28 cellular contexts compared by ENCODE assay signal in the genomic region with DNA sequence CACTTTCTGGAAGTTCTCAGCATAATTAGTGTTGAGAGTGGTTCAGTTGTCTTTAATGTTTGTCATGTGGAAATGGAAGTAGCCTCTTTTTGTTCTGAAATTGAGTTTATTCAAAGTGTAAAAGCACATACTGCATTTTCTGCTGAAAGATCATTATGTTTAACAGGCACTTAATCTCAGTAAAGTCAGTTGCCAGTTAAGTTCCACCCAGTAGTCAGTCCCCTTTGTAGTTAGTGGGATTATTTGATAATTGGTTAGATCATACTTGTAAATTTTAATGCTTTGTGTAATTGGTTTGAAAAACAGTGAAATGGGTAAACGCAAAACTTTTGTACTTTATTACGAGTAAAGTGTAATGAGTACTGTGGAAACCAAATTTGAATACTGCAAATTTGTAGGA. TPM values are rescaled to one million over a fixed set of nuclear protein-coding genes. Genes with fewer than 3 reads are reported as not detected.
DNase-seq lines count a peak whose midpoint lies in the region; ATAC-seq, FAIRE-seq and TF ChIP-seq lines count a peak whose summit lies in the region.
"Had no signal": no experiment of that assay in that cellular context is flagged by ENCODE, and none has a peak within 500 bp of the region (broad histone marks: within the 10 kb centered on the region; RNA-seq: fewer than 3 reads in every experiment).

No MANE protein-coding gene starts in this region.

- intact Hi-C loops in activated CD8-positive, alpha-beta T cell treated with anti-CD3 and anti-CD28 coated beads for 36 hours (cut with micrococcal nuclease), result no loop called here
- intact Hi-C loops in PC-9 (cut with micrococcal nuclease; ENCODE audit: unreplicated experiment) (no loop called here), K562 (cut with micrococcal nuclease) (no loop called here)

- POLR2A ChIA-PET in activated CD8-positive, alpha-beta T cell treated with anti-CD3 and anti-CD28 coated beads for 36 hours (lab: Charles Lee), result interaction anchor here (0.6 to 1.7 kb wide), 6 partner anchors 8 to 274 kb away, joined by 3 to 5 read pairs (median 3); no protein-coding TSS in a partner anchor
- POLR2A ChIA-PET in activated CD8-positive, alpha-beta T cell treated with anti-CD3 and anti-CD28 coated beads, Interleukin-2, amount 10 ng/mL, durations not matched to agents 7 days and 5 days (lab: Charles Lee), result no interaction called here
- POLR2A ChIA-PET in PC-9 (lab: Charles Lee; ENCODE audit: unreplicated experiment), result no interaction called here
- POLR2A ChIA-PET in K562 (lab: Yijun Ruan, JAX), result interaction anchor here (0.7 to 3.8 kb wide), 10 partner anchors 8 to 197 kb away, joined by 3 to 23 read pairs (median 4); no protein-coding TSS in a partner anchor

- TF ChIP-seq EP300 in K562 (IDR thresholded peaks at IDR 0.05; ENCODE audit: low read length), result no peak

- H3F3A ChIP-seq in PC-9 (ENCODE audit: insufficient read depth, low read depth), result peaks cover 77% of the 10 kb centered on the region

- TF ChIP-seq RAD21 in K562 (CRISPR knock-in tag; conservative IDR thresholded peaks at IDR 0.05 in 1 of 2, IDR thresholded peaks at IDR 0.05 in 1 of 2), result no peak

- H3K27me3 ChIP-seq in PC-9 (ENCODE audit: insufficient read depth, low read depth), result no peaks in the 10 kb centered on the region
- H3K27me3 ChIP-seq in K562 (ENCODE audit: control insufficient read depth in 2 of 2, insufficient read depth in 2 of 2, low read length in 2 of 2), result no peaks in the 10 kb centered on the region
- no peaks in the 10 kb centered on the region for H3K27me3 ChIP-seq in skeletal muscle satellite cell (ENCODE audit: control insufficient read depth, insufficient read depth, low read length)
- no peaks in the 10 kb centered on the region for H3K27me3 ChIP-seq in Karpas-422 (ENCODE audit: low read length)
- H3K27me3 ChIP-seq: colonic mucosa, foreskin keratinocyte, ovary, Peyer's patch, right atrium auricular region, tibial nerve had no signal

- H3K4me1 ChIP-seq in PC-9 (replicated peaks; ENCODE audit: insufficient read depth), result peaks cover 10% of the 10 kb centered on the region
- peaks cover 7 to 8% of the 10 kb centered on the region in 2 experiments; a peak in 4 of 5 replicates for H3K4me1 ChIP-seq in K562 (replicated peaks in 1 of 2; ENCODE audit: control insufficient read depth in 2 of 2, insufficient read depth in 2 of 2, low read length in 2 of 2)
- peaks cover 7% of the 10 kb centered on the region for H3K4me1 ChIP-seq in skeletal muscle satellite cell (ENCODE audit: control insufficient read depth, insufficient read depth, low read length)
- peaks cover 13% of the 10 kb centered on the region for H3K4me1 ChIP-seq in Karpas-422 (ENCODE audit: low read length)

- H3K9me3 ChIP-seq in PC-9 (ENCODE audit: insufficient read depth, low read depth) (no peaks in the 10 kb centered on the region), K562 (replicated peaks; ENCODE audit: control insufficient read depth, insufficient read depth, low read depth, low read length) (no peaks in the 10 kb centered on the region), skeletal muscle satellite cell (replicated peaks; ENCODE audit: low read length) (no peaks in the 10 kb centered on the region), Karpas-422 (ENCODE audit: low read length) (no peaks in the 10 kb centered on the region)
- H3K9me3 ChIP-seq: colonic mucosa, ovary, Peyer's patch, right atrium auricular region, tibial nerve had no signal

- BruUV-seq in PC-9 (replicated peaks; lab: Mats Ljungman, UMichigan) (no TSS peak), K562 (replicated peaks; lab: Mats Ljungman, UMichigan) (no TSS peak)

- peaks cover 4% of the 10 kb centered on the region for H3K9me1 ChIP-seq in K562 (ENCODE audit: control insufficient read depth, insufficient read depth, low read length)

- no peaks in the 10 kb centered on the region for H3K27me3 Mint-ChIP-seq in activated CD8-positive, alpha-beta T cell treated with anti-CD3 and anti-CD28 coated beads for 36 hours
- no peaks in the 10 kb centered on the region for H3K27me3 Mint-ChIP-seq in activated CD8-positive, alpha-beta T cell treated with anti-CD3 and anti-CD28 coated beads, Interleukin-2, amount 10 ng/mL, durations not matched to agents 7 days and 5 days (ENCODE audit: low read depth)
- H3K27me3 Mint-ChIP-seq: memory B cell had no signal

- WGBS in K562 (ENCODE audit: insufficient coverage, low coverage, missing lambda C conversion rate), result 88% methylated on average over 2 of the region's 2 CpGs

- H3K36me3 ChIP-seq in PC-9 (ENCODE audit: low read depth) (peaks cover 66% of the 10 kb centered on the region), K562 (ENCODE audit: control insufficient read depth, insufficient read depth, low read length) (peaks cover 75% of the 10 kb centered on the region), skeletal muscle satellite cell (ENCODE audit: insufficient read depth, low read length) (peaks cover 78% of the 10 kb centered on the region), Karpas-422 (ENCODE audit: insufficient read depth, low read length) (peaks cover 57% of the 10 kb centered on the region)
- H3K36me3 ChIP-seq: ovary had no signal

- in situ Hi-C loops in K562 (cut with MboI), result no loop called here

- no peak overlapping the region for H3K9ac ChIP-seq in K562 (ENCODE audit: insufficient read depth in 1 of 2, low read depth in 2 of 2, low read length in 2 of 2)
- H3K9ac ChIP-seq in skeletal muscle satellite cell (ENCODE audit: low read depth, low read length), result no peak overlapping the region
- H3K9ac ChIP-seq in Karpas-422 (ENCODE audit: low read length), result no peak overlapping the region
- H3K9ac ChIP-seq: KMS-11 had no signal

- no peak for ATAC-seq in activated CD8-positive, alpha-beta T cell treated with anti-CD3 and anti-CD28 coated beads for 36 hours
- ATAC-seq in activated CD8-positive, alpha-beta T cell treated with anti-CD3 and anti-CD28 coated beads, Interleukin-2, amount 10 ng/mL, durations not matched to agents 7 days and 5 days, result no peak
- ATAC-seq in K562, result no peak
- ATAC-seq: foreskin keratinocyte had no signal

- peaks cover 42% of the 10 kb centered on the region for H3K4me1 Mint-ChIP-seq in activated CD8-positive, alpha-beta T cell treated with anti-CD3 and anti-CD28 coated beads for 36 hours (ENCODE audit: low read depth)
- peaks cover 31% of the 10 kb centered on the region for H3K4me1 Mint-ChIP-seq in activated CD8-positive, alpha-beta T cell treated with anti-CD3 and anti-CD28 coated beads, Interleukin-2, amount 10 ng/mL, durations not matched to agents 7 days and 5 days (ENCODE audit: low read depth)

- H3K27ac ChIP-seq in PC-9 (peak overlapping the region; percentile 8; the same call in 1 of the 2 replicates), K562 (ENCODE audit: extremely low read depth, low read depth, low read length) (no peak overlapping the region), Karpas-422 (ENCODE audit: low read length) (no peak overlapping the region)
- H3K27ac ChIP-seq: colonic mucosa, foreskin keratinocyte, KMS-11, ovary, Peyer's patch, right atrium auricular region, tibial nerve had no signal

- TF ChIP-seq POLR2A in K562 (conservative IDR thresholded peaks at IDR 0.05), result 0 out of 2 replicates have a peak, but pooled peaks have one; percentile 38

- no peak for FAIRE-seq in K562 (lab: Jason Lieb, UNC)
- FAIRE-seq: bronchial epithelial cell, G401.6, H1 had no signal

- H3K4me2 ChIP-seq in PC-9 (no peak overlapping the region), K562 (ENCODE audit: insufficient read depth, low read length) (no peak overlapping the region), skeletal muscle satellite cell (ENCODE audit: low read length) (peak overlapping the region; percentile 5), Karpas-422 (ENCODE audit: low read depth, low read length, poor library complexity, severe bottlenecking) (no peak overlapping the region)
- H3K4me2 ChIP-seq: KMS-11 had no signal

- H2AFZ ChIP-seq in PC-9, result no peak overlapping the region
- H2AFZ ChIP-seq in K562 (ENCODE audit: low read depth, low read length), result no peak overlapping the region
- H2AFZ ChIP-seq in Karpas-422 (ENCODE audit: low read length), result no peak overlapping the region

- H3K36me3 Mint-ChIP-seq in activated CD8-positive, alpha-beta T cell treated with anti-CD3 and anti-CD28 coated beads for 36 hours (ENCODE audit: low read depth), result peaks cover 75% of the 10 kb centered on the region
- peaks cover 73% of the 10 kb centered on the region for H3K36me3 Mint-ChIP-seq in activated CD8-positive, alpha-beta T cell treated with anti-CD3 and anti-CD28 coated beads, Interleukin-2, amount 10 ng/mL, durations not matched to agents 7 days and 5 days (ENCODE audit: low read depth)

- peaks cover 68% of the 10 kb centered on the region for H4K20me1 ChIP-seq in PC-9 (ENCODE audit: insufficient read depth)
- peaks cover 13% of the 10 kb centered on the region; the same call in 1 of the 2 replicates for H4K20me1 ChIP-seq in K562 (replicated peaks; ENCODE audit: control insufficient read depth, insufficient read depth, low read length)
- H4K20me1 ChIP-seq in Karpas-422 (ENCODE audit: insufficient read depth, low read depth, low read length), result peaks cover 52% of the 10 kb centered on the region

- DNase-seq in activated CD8-positive, alpha-beta T cell treated with anti-CD3 and anti-CD28 coated beads for 36 hours, result no peak
- DNase-seq in activated CD8-positive, alpha-beta T cell treated with anti-CD3 and anti-CD28 coated beads, Interleukin-2, amount 10 ng/mL, durations not matched to agents 7 days and 5 days, result no peak
- no peak for DNase-seq in PC-9
- DNase-seq in K562 (ENCODE audit: extremely low read depth in 1 of 4, low spot score in 3 of 4), result no peak
- no peak for DNase-seq in NCI-H1436 (lab: John Stamatoyannopoulos, UW)
- DNase-seq in Karpas-422, result no peak
- no peak for DNase-seq in stimulated activated CD4-positive, alpha-beta T cell treated with anti-CD3 and anti-CD28 coated beads, Interleukin-2, amount 100 ng/mL, for 24 hours
- DNase-seq: AML-193; CD8-positive, alpha-beta memory T cell; colonic mucosa; DMS153; effector memory CD4-positive, alpha-beta T cell; foreskin keratinocyte; naive B cell; NCI-H2171; NCI-H510A treated with DMSO at 0.1 percent for 48 hours; ovary; Peyer's patch; SIG-M5; stimulated activated CD4-positive, alpha-beta T cell treated with anti-CD3 and anti-CD28 coated beads, Interleukin-15, amount 100 ng/mL, for 24 hours had no signal

- no peaks in the 10 kb centered on the region for H3K9me2 ChIP-seq in PC-9 (ENCODE audit: insufficient read depth)
- H3K9me2 ChIP-seq in Karpas-422 (replicated peaks; ENCODE audit: insufficient read depth, low read length), result no peaks in the 10 kb centered on the region

- H3K4me3 ChIP-seq in PC-9 (no peak overlapping the region), K562 (no peak overlapping the region), skeletal muscle satellite cell (ENCODE audit: low read length) (no peak overlapping the region), Karpas-422 (ENCODE audit: low read length) (no peak overlapping the region)
- H3K4me3 ChIP-seq: colonic mucosa, ovary, Peyer's patch, right atrium auricular region, tibial nerve had no signal

- peak overlapping the region; percentile 26 for H3K27ac Mint-ChIP-seq in activated CD8-positive, alpha-beta T cell treated with anti-CD3 and anti-CD28 coated beads for 36 hours
- no peak overlapping the region for H3K27ac Mint-ChIP-seq in activated CD8-positive, alpha-beta T cell treated with anti-CD3 and anti-CD28 coated beads, Interleukin-2, amount 10 ng/mL, durations not matched to agents 7 days and 5 days
- H3K27ac Mint-ChIP-seq: memory B cell had no signal

- peaks cover 52% of the 10 kb centered on the region for H3K79me2 ChIP-seq in PC-9 (ENCODE audit: low read depth)
- H3K79me2 ChIP-seq in K562 (ENCODE audit: control insufficient read depth, insufficient read depth, low read length), result peaks cover 53% of the 10 kb centered on the region
- H3K79me2 ChIP-seq in Karpas-422 (ENCODE audit: low read length), result peaks cover 25% of the 10 kb centered on the region

- CTCF ChIA-PET in activated CD8-positive, alpha-beta T cell treated with anti-CD3 and anti-CD28 coated beads for 36 hours (lab: Charles Lee), result no interaction called here
- CTCF ChIA-PET in activated CD8-positive, alpha-beta T cell treated with anti-CD3 and anti-CD28 coated beads, Interleukin-2, amount 10 ng/mL, durations not matched to agents 7 days and 5 days (lab: Charles Lee), result interaction anchor here (0.5 kb wide), 1 partner anchor 1545 kb away, joined by 3 read pairs; no protein-coding TSS in a partner anchor
- CTCF ChIA-PET in PC-9 (lab: Charles Lee), result no interaction called here
- CTCF ChIA-PET in K562 (lab: Yijun Ruan, JAX; ENCODE audit: low intra/inter-chr PET ratio), result no interaction called here

- TF ChIP-seq CTCF in activated CD8-positive, alpha-beta T cell treated with anti-CD3 and anti-CD28 coated beads for 36 hours (IDR thresholded peaks at IDR 0.05), result no peak
- TF ChIP-seq CTCF in PC-9 (conservative IDR thresholded peaks at IDR 0.05) (no peak), K562 (IDR thresholded peaks at IDR 0.05 in 2 of 3, conservative IDR thresholded peaks at IDR 0.05 in 1 of 3; ENCODE audit: insufficient read depth in 2 of 3, low read depth in 1 of 3, low read length in 3 of 3) (no peak)

- peak overlapping the region; percentile 2 for H3K4me3 Mint-ChIP-seq in activated CD8-positive, alpha-beta T cell treated with anti-CD3 and anti-CD28 coated beads for 36 hours
- H3K4me3 Mint-ChIP-seq in activated CD8-positive, alpha-beta T cell treated with anti-CD3 and anti-CD28 coated beads, Interleukin-2, amount 10 ng/mL, durations not matched to agents 7 days and 5 days, result no peak overlapping the region
- H3K4me3 Mint-ChIP-seq: memory B cell had no signal

- H3K9me3 Mint-ChIP-seq in activated CD8-positive, alpha-beta T cell treated with anti-CD3 and anti-CD28 coated beads for 36 hours, result no peaks in the 10 kb centered on the region
- no peaks in the 10 kb centered on the region for H3K9me3 Mint-ChIP-seq in activated CD8-positive, alpha-beta T cell treated with anti-CD3 and anti-CD28 coated beads, Interleukin-2, amount 10 ng/mL, durations not matched to agents 7 days and 5 days (ENCODE audit: insufficient read depth)
- H3K9me3 Mint-ChIP-seq: CD8-positive, alpha-beta memory T cell; memory B cell had no signal

RNA-seq across cellular contexts. Expression of gene SRSF6, which starts 4.2 kb away (rescaled TPM):
- total RNA-seq in activated CD8-positive, alpha-beta T cell treated with anti-CD3 and anti-CD28 coated beads for 36 hours, result 100 to 1,000 TPM; 112 to 114 TPM
- total RNA-seq in activated CD8-positive, alpha-beta T cell treated with anti-CD3 and anti-CD28 coated beads, Interleukin-2, amount 10 ng/mL, durations not matched to agents 7 days and 5 days, result 100 to 1,000 TPM; 141 to 142 TPM
- total RNA-seq in PC-9 (2021) (100 and 136 TPM in 2 replicates), K562 (2014; rRNA removed) (52.4 and 55.6 TPM in 2 replicates), K562 (2014; rRNA removed; fragmentation: Illumina TruSeq; extraction: Trizol) (73.1 and 81.5 TPM in 2 replicates), K562 (2015; rRNA removed; fragmentation: Illumina TruSeq; extraction: Trizol) (78.8 and 80.4 TPM in 2 replicates), K562 (2021) (140 and 141 TPM in 2 replicates)
- 123 and 206 TPM in 2 replicates for total RNA-seq in K562 (2011; cell fraction: chromatin; rRNA removed; ENCODE audit: low replicate concordance)
- total RNA-seq in K562 (2011; cell fraction: nucleolus; rRNA removed), result 65.5 and 74.5 TPM in 2 replicates
- 119 and 180 TPM in 2 replicates for total RNA-seq in K562 (2011; cell fraction: nucleoplasm; rRNA removed)
- polyA plus RNA-seq in K562 (2011; rRNA removed) (86.1 and 138 TPM in 2 replicates), K562 (2014; fragmentation: Illumina TruSeq; extraction: Trizol) (101 and 117 TPM in 2 replicates), K562 (2014; fragmentation: Nextera tagmentation; extraction: Ambion mirVana) (100 to 1,000 TPM; 148 to 165 TPM), K562 (2014; rRNA removed) (86.5 and 91.3 TPM in 2 replicates)
- polyA plus RNA-seq in K562 (2011; cell fraction: cytosol; rRNA removed), result 37.4 and 44.4 TPM in 2 replicates
- polyA plus RNA-seq in K562 (2011; cell fraction: nucleus; rRNA removed), result 287 and 290 TPM in 2 replicates
- polyA plus RNA-seq in K562 (2012), result 89.0 and 99.0 TPM in 2 replicates
- polyA minus RNA-seq in K562 (2011; rRNA and poly(A)+ RNA removed), result 119 and 177 TPM in 2 replicates
- 45.1 and 79.8 TPM in 2 replicates for polyA minus RNA-seq in K562 (2011; cell fraction: cytosol; rRNA and poly(A)+ RNA removed)
- 56.4 and 90.7 TPM in 2 replicates for polyA minus RNA-seq in K562 (2011; cell fraction: nucleus; rRNA and poly(A)+ RNA removed)
- 43.9 and 46.1 TPM in 2 replicates for total RNA-seq in skeletal muscle satellite cell (2012; rRNA removed)
- total RNA-seq in Karpas-422 (2014; rRNA removed; shearing (Covaris generic); ENCODE audit: low replicate concordance), result 61.4 and 69.9 TPM in 2 replicates

RNA-seq across cellular contexts. Expression of gene L3MBTL1, which starts 45.6 kb away (rescaled TPM):
- total RNA-seq in activated CD8-positive, alpha-beta T cell treated with anti-CD3 and anti-CD28 coated beads for 36 hours, result 1 to 10 TPM; 7.0 to 7.3 TPM
- 1 to 10 TPM; 5.6 to 6.7 TPM for total RNA-seq in activated CD8-positive, alpha-beta T cell treated with anti-CD3 and anti-CD28 coated beads, Interleukin-2, amount 10 ng/mL, durations not matched to agents 7 days and 5 days
- total RNA-seq in PC-9 (2021) (34.9 and 42.7 TPM in 2 replicates), K562 (2014; rRNA removed) (5.5 and 6.2 TPM in 2 replicates), K562 (2014; rRNA removed; fragmentation: Illumina TruSeq; extraction: Trizol) (3.4 and 4.1 TPM in 2 replicates), K562 (2015; rRNA removed; fragmentation: Illumina TruSeq; extraction: Trizol) (3.2 and 3.4 TPM in 2 replicates), K562 (2021) (6.1 and 9.4 TPM in 2 replicates)
- total RNA-seq in K562 (2011; cell fraction: chromatin; rRNA removed; ENCODE audit: low replicate concordance), result 96.6 and 129 TPM in 2 replicates
- total RNA-seq in K562 (2011; cell fraction: nucleolus; rRNA removed), result 68.4 and 71.2 TPM in 2 replicates
- 92.8 and 140 TPM in 2 replicates for total RNA-seq in K562 (2011; cell fraction: nucleoplasm; rRNA removed)
- polyA plus RNA-seq in K562 (2011; rRNA removed) (10.0 and 18.3 TPM in 2 replicates), K562 (2014; fragmentation: Illumina TruSeq; extraction: Trizol) (4.1 and 4.4 TPM in 2 replicates), K562 (2014; fragmentation: Nextera tagmentation; extraction: Ambion mirVana) (1 to 10 TPM in 1 of 2 experiments, under 1 TPM in 1; 0.77 to 1.1 TPM), K562 (2014; rRNA removed) (7.7 and 7.9 TPM in 2 replicates)
- 4.0 and 5.7 TPM in 2 replicates for polyA plus RNA-seq in K562 (2011; cell fraction: cytosol; rRNA removed)
- polyA plus RNA-seq in K562 (2011; cell fraction: nucleus; rRNA removed), result 87.5 and 104 TPM in 2 replicates
- polyA plus RNA-seq in K562 (2012), result 4.0 and 8.9 TPM in 2 replicates
- polyA minus RNA-seq in K562 (2011; rRNA and poly(A)+ RNA removed), result 13.1 and 17.4 TPM in 2 replicates
- 2.8 and 3.2 TPM in 2 replicates for polyA minus RNA-seq in K562 (2011; cell fraction: cytosol; rRNA and poly(A)+ RNA removed)
- polyA minus RNA-seq in K562 (2011; cell fraction: nucleus; rRNA and poly(A)+ RNA removed), result 28.9 and 38.0 TPM in 2 replicates
- 4.8 and 9.9 TPM in 2 replicates for total RNA-seq in skeletal muscle satellite cell (2012; rRNA removed)
- total RNA-seq in Karpas-422 (2014; rRNA removed; shearing (Covaris generic); ENCODE audit: low replicate concordance), result 15.5 and 31.2 TPM in 2 replicates

Comparison
In these comparisons a context has a peak if more than half of its experiments do, and no peak if none do; other contexts are left out.
1. POLR2A ChIA-PET loops: an anchor here in activated CD8-positive, alpha-beta T cell treated with anti-CD3 and anti-CD28 coated beads for 36 hours (0.6 to 1.7 kb wide) and K562 (0.7 to 3.8 kb wide); none called in activated CD8-positive, alpha-beta T cell treated with anti-CD3 and anti-CD28 coated beads, Interleukin-2, amount 10 ng/mL, durations not matched to agents 7 days and 5 days and PC-9.